Comparison of ENCODE assay signal across 8 cellular contexts in genomic region chr17:64662774-64663367, GRCh38. TPM values are rescaled to one million over a fixed set of nuclear protein-coding genes. Genes with fewer than 3 reads are reported as not detected.
DNase-seq lines count a peak whose midpoint lies in the region; ATAC-seq and TF ChIP-seq lines count a peak whose summit lies in the region.

No MANE protein-coding gene starts in this region.

- ATAC-seq in psoas muscle (no peak), HG03565 (IDR thresholded peaks at IDR 0.05; ENCODE audit: unreplicated experiment) (no peak), GM19023 (IDR thresholded peaks at IDR 0.05; ENCODE audit: unreplicated experiment) (no peak), GM21447 (IDR thresholded peaks at IDR 0.05; ENCODE audit: unreplicated experiment) (no peak)

- H3K4ac ChIP-seq in H9 (ENCODE audit: low read depth, low read length), result no peak overlapping the region

- H2BK5ac ChIP-seq in H9 (ENCODE audit: insufficient read length, low read length), result no peak overlapping the region

- H2AFZ ChIP-seq in H9 (ENCODE audit: low read length) (no peak overlapping the region), OCI-LY1 (ENCODE audit: low read length) (peak overlapping the region; percentile 91)

- peak overlapping the region; percentile 82 for H3K4me3 ChIP-seq in OCI-LY1 (ENCODE audit: low read depth, low read length, poor library complexity, severe bottlenecking)
- peak overlapping the region; percentile 78 to 98 (median 86) for H3K4me3 ChIP-seq in esophagus muscularis mucosa
- H3K4me3 ChIP-seq in psoas muscle, result peak overlapping the region; percentile 78

- peak overlapping the region; percentile 69 to 97 (median 96); a peak in 5 of 7 replicates for H3K27ac Mint-ChIP-seq in H9

- H3K79me2 ChIP-seq in H9 (ENCODE audit: insufficient read depth, low read length), result peaks cover 6% of the 10 kb centered on the region; the same call in 1 of the 2 replicates
- H3K79me2 ChIP-seq in OCI-LY1 (ENCODE audit: insufficient read depth, low read length), result peaks cover 9% of the 10 kb centered on the region

- H3K27ac ChIP-seq in H9 (ENCODE audit: insufficient read length, low read depth, low read length) (no peak overlapping the region), OCI-LY1 (ENCODE audit: low read depth, low read length, poor library complexity, severe bottlenecking) (no peak overlapping the region), esophagus muscularis mucosa (replicated peaks in 1 of 4) (peak overlapping the region; percentile 89 to 98 (median 92)), psoas muscle (no peak overlapping the region)

- H3K79me1 ChIP-seq in H9 (ENCODE audit: insufficient read depth, low read depth, low read length, poor library complexity, severe bottlenecking), result no peaks in the 10 kb centered on the region

- no peak overlapping the region for H4K5ac ChIP-seq in H9 (ENCODE audit: insufficient read length, low read depth, low read length)

- H3K9me3 Mint-ChIP-seq in H9, result no peaks in the 10 kb centered on the region

- H2BK15ac ChIP-seq in H9 (ENCODE audit: low read depth, low read length), result no peak overlapping the region

- H4K91ac ChIP-seq in H9 (ENCODE audit: insufficient read length, low read depth, low read length), result no peak overlapping the region

- no peaks in the 10 kb centered on the region for H3K36me3 Mint-ChIP-seq in H9 (ENCODE audit: insufficient read depth in 1 of 3, low read depth in 3 of 3)

- H3K4me1 Mint-ChIP-seq in H9, result peaks cover 12 to 25% of the 10 kb centered on the region in 2 experiments

- H2AK5ac ChIP-seq in H9 (ENCODE audit: insufficient read length, low read length), result no peak overlapping the region

- H3K4me2 ChIP-seq in H9 (ENCODE audit: insufficient read depth, insufficient read length, low read length) (peak overlapping the region; percentile 73), OCI-LY1 (ENCODE audit: low read length) (peak overlapping the region; percentile 98)

- no peaks in the 10 kb centered on the region for H3K9me2 ChIP-seq in OCI-LY1 (ENCODE audit: low read depth, low read length)

- H3K4me1 ChIP-seq in H9 (ENCODE audit: insufficient read depth, low read length) (no peaks in the 10 kb centered on the region; the same call in 1 of the 2 replicates), OCI-LY1 (ENCODE audit: insufficient read depth, low read length, severe bottlenecking) (peaks cover 21% of the 10 kb centered on the region), esophagus muscularis mucosa (peaks cover 12 to 36% (median 32%) of the 10 kb centered on the region in 4 donors), psoas muscle (peaks cover 13% of the 10 kb centered on the region)

- no peak overlapping the region for H2BK20ac ChIP-seq in H9 (ENCODE audit: low read depth, low read length, poor library complexity, severe bottlenecking)

- H3K27me3 ChIP-seq in H9 (ENCODE audit: insufficient read depth, low read length) (no peaks in the 10 kb centered on the region), OCI-LY1 (ENCODE audit: insufficient read depth, low read length) (no peaks in the 10 kb centered on the region), esophagus muscularis mucosa (no peaks in the 10 kb centered on the region), psoas muscle (ENCODE audit: insufficient read depth in 3 of 3, low read length in 2 of 3) (no peaks in the 10 kb centered on the region)

- TF ChIP-seq CTCF in H9 (conservative IDR thresholded peaks at IDR 0.05), result no peak
- TF ChIP-seq CTCF in OCI-LY1 (IDR thresholded peaks at IDR 0.05; ENCODE audit: low read length), result no peak
- TF ChIP-seq CTCF in esophagus muscularis mucosa (IDR thresholded peaks at IDR 0.05), result no peak
- TF ChIP-seq CTCF in psoas muscle (IDR thresholded peaks at IDR 0.05), result no peak

- H3K23me2 ChIP-seq in H9 (ENCODE audit: insufficient read length, low read depth, low read length, poor library complexity, severe bottlenecking), result peaks cover 7% of the 10 kb centered on the region

- no peak overlapping the region for H3T11ph ChIP-seq in H9 (ENCODE audit: low read length)

- TF ChIP-seq POLR2A in esophagus muscularis mucosa (IDR thresholded peaks at IDR 0.05; ENCODE audit: low read depth), result no peak

- no peak for TF ChIP-seq EP300 in esophagus muscularis mucosa (IDR thresholded peaks at IDR 0.05)

- H3F3A ChIP-seq in OCI-LY1 (ENCODE audit: insufficient read depth, low read length), result 0 out of 2 replicates have a peak, but pooled peaks cover 3% of the 10 kb centered on the region

- H3K9me3 ChIP-seq in H9 (ENCODE audit: control insufficient read depth, low read depth, low read length) (no peaks in the 10 kb centered on the region), OCI-LY1 (ENCODE audit: low read length) (no peaks in the 10 kb centered on the region), esophagus muscularis mucosa (no peaks in the 10 kb centered on the region), psoas muscle (no peaks in the 10 kb centered on the region)

- H3K27me3 Mint-ChIP-seq in H9 (ENCODE audit: low read depth), result peaks cover 2% of the 10 kb centered on the region; the same call in 1 of the 2 replicates

- intact Hi-C loops in esophagus muscularis mucosa (cut with DNase I) (no loop called here), psoas muscle (cut with DNase I) (no loop called here)

- H2BK12ac ChIP-seq in H9 (ENCODE audit: insufficient read length, low read depth, low read length), result no peak overlapping the region

- no peak overlapping the region for H3K56ac ChIP-seq in H9 (ENCODE audit: insufficient read length, low read depth, low read length)

- H3K36me3 ChIP-seq in OCI-LY1 (ENCODE audit: insufficient read depth, low read length) (no peaks in the 10 kb centered on the region), esophagus muscularis mucosa (no peaks in the 10 kb centered on the region), psoas muscle (ENCODE audit: insufficient read depth in 1 of 2, low read depth in 1 of 2) (no peaks in the 10 kb centered on the region)

- H3K14ac ChIP-seq in H9 (ENCODE audit: insufficient read depth, low read length), result no peak overlapping the region

- no peak overlapping the region for H3K9ac ChIP-seq in H9 (ENCODE audit: extremely low read depth, insufficient read length, low read length)
- peak overlapping the region; percentile 67 for H3K9ac ChIP-seq in OCI-LY1 (ENCODE audit: low read length)

- peak overlapping the region; percentile 85 to 97 for H3K4me3 Mint-ChIP-seq in H9

- H3K18ac ChIP-seq in H9 (ENCODE audit: insufficient read length, low read depth, low read length), result no peak overlapping the region

- H4K20me1 ChIP-seq in H9 (ENCODE audit: control insufficient read depth, insufficient read depth, insufficient read length) (no peaks in the 10 kb centered on the region), OCI-LY1 (ENCODE audit: insufficient read depth, low read length) (no peaks in the 10 kb centered on the region)

- H4K8ac ChIP-seq in H9 (replicated peaks; ENCODE audit: insufficient read length, low read depth, low read length), result no peak overlapping the region

- H3K23ac ChIP-seq in H9 (ENCODE audit: insufficient read length, low read depth, low read length), result no peak overlapping the region

- no peak overlapping the region for H2BK120ac ChIP-seq in H9 (ENCODE audit: low read depth, low read length, poor library complexity, severe bottlenecking)

- DNase-seq in H9, result peak; percentile 92
- no peak for DNase-seq in esophagus muscularis mucosa (ENCODE audit: extremely low spot score)
- no peak for DNase-seq in psoas muscle
- no peak for DNase-seq in GF-D8 (lab: John Stamatoyannopoulos, UW)

- no CpG with 5 or more reads among the region's 18 CpGs for WGBS in H9 (ENCODE audit: extremely low coverage, insufficient read length, low lambda C conversion rate)
- WGBS in esophagus muscularis mucosa, result 70% methylated on average over 18 of the region's 18 CpGs
- 67 to 70% (median 70%) methylated on average over 18 of the region's 18 CpGs for WGBS in psoas muscle, 3 donors

RNA-seq across cellular contexts. Expression of gene SMURF2, which starts 0.8 kb away (rescaled TPM):
- total RNA-seq in H9 (2021), result 33.0 and 35.3 TPM in 2 replicates
- 10 to 100 TPM; 30.5 to 52.7 (median 44.1) TPM for total RNA-seq in esophagus muscularis mucosa
- total RNA-seq in psoas muscle, result 10 to 100 TPM in 2 of 4 donors, 1 to 10 TPM in 2; 8.3 to 12.0 (median 10.0) TPM
- 1 to 10 TPM; 4.3 to 6.6 (median 5.6) TPM for polyA plus RNA-seq in psoas muscle

Comparison
In these comparisons a context has a peak if more than half of its experiments do, and no peak if none do; other contexts are left out.
1. H3K27ac ChIP-seq: peak in esophagus muscularis mucosa (4 of 4); none in H9 (single experiment), OCI-LY1 (single experiment) and psoas muscle (single experiment).
2. Peak in every context shown above with its lines, with median percentiles within 50 percentile points of each other: H3K4me3 ChIP-seq.